8 cellular contexts compared by ENCODE assay signal in genomic region chr12:54925319-54925718, GRCh38. TPM values are rescaled to one million over a fixed set of nuclear protein-coding genes. Genes with fewer than 3 reads are reported as not detected.
"Had no signal": no experiment of that assay in that cellular context is flagged by ENCODE, and none has a peak within 500 bp of the region (broad histone marks: within the 10 kb centered on the region; RNA-seq: fewer than 3 reads in every experiment).

No MANE protein-coding gene starts in this region.

- H3K27ac ChIP-seq: HL-60 had no signal

- DNase-seq: GOT3, H7, HFFc6, IMR-90 had no signal

- ATAC-seq: HCT116, HepG2 had no signal

- H3K4me3 ChIP-seq: HAP-1 had no signal

- H3K4me3 Mint-ChIP-seq: HFFc6 had no signal

- H3K27ac Mint-ChIP-seq: HFFc6 had no signal

- H3K36me3 ChIP-seq: HAP-1 had no signal

RNA-seq across cellular contexts. Expression of gene TESPA1, which starts 59.2 kb away (rescaled TPM):
- total RNA-seq: H7, HepG2, HFFc6, IMR-90 had no signal
- polyA plus RNA-seq: HepG2, IMR-90 had no signal
